Comparison of ENCODE assay signal across 8 cellular contexts in the genomic region with DNA sequence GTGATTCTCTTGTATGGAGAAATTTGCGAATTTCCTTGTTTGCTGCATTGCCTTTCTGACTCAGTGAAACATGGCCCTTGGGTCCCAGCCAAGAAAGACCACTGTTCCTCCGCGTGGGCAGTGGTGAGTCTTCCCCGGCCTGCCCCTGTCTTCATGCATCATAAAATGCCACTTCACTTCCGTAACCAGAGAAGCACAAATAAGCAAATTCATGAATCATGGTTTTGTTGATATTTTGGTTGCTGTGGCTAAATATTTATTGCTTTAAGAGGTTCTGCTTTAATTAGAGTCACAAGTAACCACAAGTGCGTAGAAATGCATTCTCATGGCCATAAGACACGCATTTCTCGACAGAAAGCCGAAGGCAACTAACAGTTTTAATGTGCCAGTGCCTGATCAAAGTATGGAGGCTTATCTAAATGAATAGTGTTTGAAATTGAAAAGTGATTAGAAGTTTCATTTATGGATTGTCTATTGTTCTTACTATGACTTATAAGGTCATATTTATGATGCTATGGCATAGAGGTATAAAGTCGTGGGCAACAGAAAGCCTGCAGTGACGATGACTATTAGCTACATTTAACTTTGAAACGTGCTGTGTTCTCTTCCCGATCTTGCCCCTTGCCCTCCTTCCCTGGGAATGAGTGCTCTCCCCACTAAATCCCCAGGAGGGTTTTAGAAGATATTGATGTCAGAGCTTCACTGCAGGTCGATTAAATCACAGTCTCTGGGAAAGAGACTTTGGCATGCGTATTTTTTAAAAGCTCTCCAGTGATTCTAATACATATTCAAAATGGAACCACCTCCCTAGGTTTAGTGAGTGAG.
DNase-seq lines count a peak whose midpoint lies in the region; ATAC-seq and TF ChIP-seq lines count a peak whose summit lies in the region.

No MANE protein-coding gene starts in this region.

- in situ Hi-C loops in SK-MEL-5 (cut with HindIII; ENCODE audit: low pct_unique_long_range_greater_than_20kb, low sequenced_read_pairs) = no loop called here

- no peaks in the 10 kb centered on the region for H3K9me3 ChIP-seq in upper lobe of right lung

- H3K36me3 Mint-ChIP-seq in natural killer cell treated with Interleukin-12 subunit alpha and Interleukin-12 subunit beta and Interleukin-15 and Interleukin-18, amount 100 ng/mL, for 72 hours = no peaks in the 10 kb centered on the region
- no peaks in the 10 kb centered on the region for H3K36me3 Mint-ChIP-seq in natural killer cell

- DNase-seq in natural killer cell treated with Interleukin-12 subunit alpha and Interleukin-12 subunit beta and Interleukin-15 and Interleukin-18, amount 100 ng/mL, for 72 hours (ENCODE audit: low spot score) = no peak
- no peak for DNase-seq in natural killer cell
- peak; percentile 100 for DNase-seq in SK-MEL-5 (ENCODE audit: low read depth, low spot score)
- DNase-seq in glomerular visceral epithelial cell (ENCODE audit: extremely low spot score) = peak; percentile 82
- peak; percentile 77 for DNase-seq in upper lobe of right lung
- no peak for DNase-seq in sciatic nerve (ENCODE audit: low spot score)
- no peak for DNase-seq in T-helper 1 cell
- DNase-seq in NCI-H187 treated with DMSO at 0.1 percent for 48 hours (lab: John Stamatoyannopoulos, UW) = no peak

- no peaks in the 10 kb centered on the region for H3K27me3 ChIP-seq in upper lobe of right lung

- H3K4me3 Mint-ChIP-seq in natural killer cell treated with Interleukin-12 subunit alpha and Interleukin-12 subunit beta and Interleukin-15 and Interleukin-18, amount 100 ng/mL, for 72 hours = no peak overlapping the region
- no peak overlapping the region for H3K4me3 Mint-ChIP-seq in natural killer cell

- TF ChIP-seq CTCF in natural killer cell (IDR thresholded peaks at IDR 0.05) (no peak), upper lobe of right lung (IDR thresholded peaks at IDR 0.05) (no peak)

- peaks cover 55% of the 10 kb centered on the region for H3K4me1 ChIP-seq in upper lobe of right lung

- intact Hi-C loops in natural killer cell (cut with micrococcal nuclease) (no loop called here), upper lobe of right lung (cut with DNase I) (no loop called here), sciatic nerve (cut with DNase I) (no loop called here)

- no peaks in the 10 kb centered on the region for H3K27me3 Mint-ChIP-seq in natural killer cell treated with Interleukin-12 subunit alpha and Interleukin-12 subunit beta and Interleukin-15 and Interleukin-18, amount 100 ng/mL, for 72 hours
- H3K27me3 Mint-ChIP-seq in natural killer cell (ENCODE audit: low read depth in 2 of 2) = no peaks in the 10 kb centered on the region

- no peak overlapping the region for H3K4me3 ChIP-seq in upper lobe of right lung

- peaks cover 15 to 35% of the 10 kb centered on the region in 2 donors for H3K4me1 Mint-ChIP-seq in natural killer cell treated with Interleukin-12 subunit alpha and Interleukin-12 subunit beta and Interleukin-15 and Interleukin-18, amount 100 ng/mL, for 72 hours (ENCODE audit: low read depth in 2 of 2)
- peaks cover 20 to 29% of the 10 kb centered on the region in 2 donors for H3K4me1 Mint-ChIP-seq in natural killer cell

- peak overlapping the region; percentile 48 to 51 for H3K27ac Mint-ChIP-seq in natural killer cell treated with Interleukin-12 subunit alpha and Interleukin-12 subunit beta and Interleukin-15 and Interleukin-18, amount 100 ng/mL, for 72 hours
- H3K27ac Mint-ChIP-seq in natural killer cell = no peak overlapping the region

- no peaks in the 10 kb centered on the region for H3K9me3 Mint-ChIP-seq in natural killer cell treated with Interleukin-12 subunit alpha and Interleukin-12 subunit beta and Interleukin-15 and Interleukin-18, amount 100 ng/mL, for 72 hours
- H3K9me3 Mint-ChIP-seq in natural killer cell = no peaks in the 10 kb centered on the region

- no peaks in the 10 kb centered on the region for H3K36me3 ChIP-seq in upper lobe of right lung

- peak in 1 of 2 donors; percentile 50 for ATAC-seq in natural killer cell treated with Interleukin-12 subunit alpha and Interleukin-12 subunit beta and Interleukin-15 and Interleukin-18, amount 100 ng/mL, for 72 hours
- ATAC-seq in natural killer cell = no peak
- no peak for ATAC-seq in upper lobe of right lung
- ATAC-seq in sciatic nerve = no peak

- peak overlapping the region; percentile 7 for H3K27ac ChIP-seq in upper lobe of right lung

Comparison
In these comparisons a context has a peak if more than half of its experiments do, and no peak if none do; other contexts are left out.
1. H3K27ac Mint-ChIP-seq: peak in natural killer cell treated with Interleukin-12 subunit alpha and Interleukin-12 subunit beta and Interleukin-15 and Interleukin-18, amount 100 ng/mL, for 72 hours (2 of 2); none in natural killer cell (0 of 2).
2. DNase-seq: peak in SK-MEL-5 (single experiment), glomerular visceral epithelial cell (single experiment) and upper lobe of right lung (single experiment); none in natural killer cell treated with Interleukin-12 subunit alpha and Interleukin-12 subunit beta and Interleukin-15 and Interleukin-18, amount 100 ng/mL, for 72 hours (single experiment), natural killer cell (single experiment), sciatic nerve (single experiment), T-helper 1 cell (0 of 5) and NCI-H187 treated with DMSO at 0.1 percent for 48 hours (single experiment).